Comparison of ENCODE assay signal across 19 cellular contexts in the genomic region with DNA sequence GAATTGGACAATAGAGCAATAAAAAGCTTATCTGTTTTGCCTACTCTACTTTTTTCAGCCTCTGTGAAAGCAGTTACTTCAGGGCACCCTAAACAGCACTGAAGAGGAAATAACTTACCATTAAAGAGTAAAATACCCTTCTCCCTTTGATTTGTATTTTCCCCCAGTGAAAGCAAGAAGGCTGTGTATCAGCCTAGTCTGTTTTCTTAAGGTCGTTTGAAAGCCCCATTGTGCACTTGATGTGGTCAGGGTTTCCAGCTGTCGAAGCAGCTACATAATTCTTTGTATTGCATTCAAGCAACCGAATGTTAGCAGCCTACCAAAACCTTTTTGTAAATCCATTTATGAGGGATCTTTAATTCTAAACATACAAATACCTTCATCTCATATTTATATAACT. TPM values are rescaled to one million over a fixed set of nuclear protein-coding genes. Genes with fewer than 3 reads are reported as not detected.
DNase-seq lines count a peak whose midpoint lies in the region; ATAC-seq, FAIRE-seq and TF ChIP-seq lines count a peak whose summit lies in the region.
"Had no signal": no experiment of that assay in that cellular context is flagged by ENCODE, and none has a peak within 500 bp of the region (broad histone marks: within the 10 kb centered on the region; RNA-seq: fewer than 3 reads in every experiment).

No MANE protein-coding gene starts in this region.

- no peak overlapping the region for H3K23ac ChIP-seq in trophoblast cell (ENCODE audit: low read length)

- H2AK5ac ChIP-seq in trophoblast cell (ENCODE audit: low read length) = no peak overlapping the region

- H4K20me1 ChIP-seq in GM12878 (ENCODE audit: control insufficient read depth, insufficient read depth) = no peaks in the 10 kb centered on the region

- no peak overlapping the region for H2BK5ac ChIP-seq in trophoblast cell (ENCODE audit: low read depth, low read length, poor library complexity)

- intact Hi-C loops in activated CD8-positive, alpha-beta T cell treated with anti-CD3 and anti-CD28 coated beads for 36 hours (cut with micrococcal nuclease) = no loop called here
- intact Hi-C loops in GM12878 (cut with micrococcal nuclease; ENCODE audit: unreplicated experiment) = no loop called here

- no peak overlapping the region for H2BK12ac ChIP-seq in trophoblast cell (ENCODE audit: low read length)

- FAIRE-seq in GM12878 (lab: Jason Lieb, UNC) = no peak
- FAIRE-seq: K562 had no signal

- H2AFZ ChIP-seq in GM12878 (ENCODE audit: control insufficient read depth, low read depth, low read length) (no peak overlapping the region), trophoblast cell (ENCODE audit: insufficient read depth, low read length, poor library complexity) (no peak overlapping the region)

- no peak for TF ChIP-seq POLR2A in GM12878 (IDR thresholded peaks at IDR 0.05; ENCODE audit: low read depth, low read length)
- TF ChIP-seq POLR2A in GM18505 (IDR thresholded peaks at IDR 0.05; ENCODE audit: borderline replicate concordance, extremely low read depth, insufficient read depth, insufficient read length) = no peak

- H3K4me3 ChIP-seq in HUES48 (ENCODE audit: low read depth, low read length) (no peak overlapping the region), GM12878 (no peak overlapping the region), trophoblast cell (ENCODE audit: low read depth, low read length) (no peak overlapping the region)
- H3K4me3 ChIP-seq: K562, SK-N-MC, tibial nerve had no signal

- no peak for TF ChIP-seq CTCF in activated CD8-positive, alpha-beta T cell treated with anti-CD3 and anti-CD28 coated beads for 36 hours (IDR thresholded peaks at IDR 0.05)
- TF ChIP-seq CTCF in GM12878 (IDR thresholded peaks at IDR 0.05 in 2 of 3, conservative IDR thresholded peaks at IDR 0.05 in 1 of 3; ENCODE audit: control insufficient read depth in 2 of 3, extremely low read depth in 1 of 3, insufficient read depth in 1 of 3, low read depth in 3 of 3, low read length in 3 of 3) = no peak

- H3K27me3 ChIP-seq in HUES48 (ENCODE audit: control insufficient read depth, insufficient read depth, low read length) (peaks cover 32% of the 10 kb centered on the region), GM12878 (replicated peaks in 1 of 2; ENCODE audit: control insufficient read depth in 2 of 2, insufficient read depth in 2 of 2, low read length in 1 of 2) (no peaks in the 10 kb centered on the region), trophoblast cell (ENCODE audit: insufficient read depth, low read length) (no peaks in the 10 kb centered on the region)
- H3K27me3 ChIP-seq: tibial nerve had no signal

- no peak overlapping the region for H4K8ac ChIP-seq in trophoblast cell (ENCODE audit: low read depth, low read length)

- H3K4me2 ChIP-seq in GM12878 (ENCODE audit: control insufficient read depth, insufficient read depth) (no peak overlapping the region), trophoblast cell (ENCODE audit: low read length) (no peak overlapping the region)

- H3K27me3 Mint-ChIP-seq in activated CD8-positive, alpha-beta T cell treated with anti-CD3 and anti-CD28 coated beads for 36 hours = peaks cover 1% of the 10 kb centered on the region
- H3K27me3 Mint-ChIP-seq in activated CD8-positive, alpha-beta T cell treated with anti-CD3 and anti-CD28 coated beads, Interleukin-2, amount 10 ng/mL, durations not matched to agents 7 days and 5 days (ENCODE audit: low read depth) = no peaks in the 10 kb centered on the region

- H3K18ac ChIP-seq in trophoblast cell (ENCODE audit: low read length) = no peak overlapping the region

- SMC1A ChIA-PET in GM12878 (lab: Charles Lee; ENCODE audit: uncharacterized antibody, unreplicated experiment) = interaction anchor here (1.0 to 2.1 kb wide), 9 partner anchors 11 to 75 kb away, joined by 3 to 9 read pairs (median 4); no protein-coding TSS in a partner anchor

- no peak overlapping the region for H3K4me3 Mint-ChIP-seq in activated CD8-positive, alpha-beta T cell treated with anti-CD3 and anti-CD28 coated beads for 36 hours
- H3K4me3 Mint-ChIP-seq in activated CD8-positive, alpha-beta T cell treated with anti-CD3 and anti-CD28 coated beads, Interleukin-2, amount 10 ng/mL, durations not matched to agents 7 days and 5 days = no peak overlapping the region
- H3K4me3 Mint-ChIP-seq: dendritic cell treated with granulocyte-macrophage colony-stimulating factor and Interleukin-4, amounts not matched to agents 40 ng/mL and 50 ng/mL, for 4 days; H9; stimulated activated naive B cell treated with anti-CD40 and anti-IgM and Interleukin-4, amounts not matched to agents 10 μg/mL and 1 μg/mL and 100 μg/mL, for 72 hours had no signal

- H3K36me3 ChIP-seq in HUES48 (ENCODE audit: control insufficient read depth, insufficient read depth, low read length) (no peaks in the 10 kb centered on the region), GM12878 (ENCODE audit: control insufficient read depth in 2 of 2, insufficient read depth in 2 of 2, low read length in 1 of 2) (no peaks in the 10 kb centered on the region), trophoblast cell (ENCODE audit: control insufficient read depth in 1 of 2, insufficient read depth in 2 of 2, low read length in 2 of 2) (no peaks in the 10 kb centered on the region)
- H3K36me3 ChIP-seq: tibial nerve had no signal

- H3K9me3 ChIP-seq in HUES48 (ENCODE audit: control insufficient read depth, insufficient read depth, low read length) = no peaks in the 10 kb centered on the region
- H3K9me3 ChIP-seq in GM12878 (replicated peaks; ENCODE audit: control insufficient read depth, insufficient read depth, low read length) = no peaks in the 10 kb centered on the region
- no peaks in the 10 kb centered on the region for H3K9me3 ChIP-seq in trophoblast cell (ENCODE audit: insufficient read depth, low read depth, low read length)
- H3K9me3 ChIP-seq: tibial nerve had no signal

- H3K14ac ChIP-seq in trophoblast cell (ENCODE audit: low read length) = no peak overlapping the region

- H3K4me1 ChIP-seq in HUES48 (ENCODE audit: control insufficient read depth, insufficient read depth, low read length) (peaks cover 27% of the 10 kb centered on the region), GM12878 (ENCODE audit: control insufficient read depth, insufficient read depth, low read length) (no peaks in the 10 kb centered on the region), trophoblast cell (ENCODE audit: control insufficient read depth in 1 of 2, insufficient read depth in 2 of 2, low read length in 2 of 2) (peaks cover 4 to 6% of the 10 kb centered on the region in 2 experiments)
- H3K4me1 ChIP-seq: tibial nerve had no signal

- no peak for TF ChIP-seq EP300 in GM12878 (IDR thresholded peaks at IDR 0.05; ENCODE audit: borderline replicate concordance in 1 of 2, control insufficient read depth in 1 of 2, low read depth in 2 of 2, low read length in 2 of 2)

- H3K36me3 Mint-ChIP-seq in activated CD8-positive, alpha-beta T cell treated with anti-CD3 and anti-CD28 coated beads for 36 hours (ENCODE audit: low read depth) = no peaks in the 10 kb centered on the region
- no peaks in the 10 kb centered on the region for H3K36me3 Mint-ChIP-seq in activated CD8-positive, alpha-beta T cell treated with anti-CD3 and anti-CD28 coated beads, Interleukin-2, amount 10 ng/mL, durations not matched to agents 7 days and 5 days (ENCODE audit: low read depth)
- H3K36me3 Mint-ChIP-seq: stimulated activated naive B cell treated with anti-CD40 and anti-IgM and Interleukin-4, amounts not matched to agents 10 μg/mL and 1 μg/mL and 100 μg/mL, for 72 hours had no signal

- WGBS in GM12878 (ENCODE audit: insufficient coverage, insufficient replicate concordance, low lambda C conversion rate, missing lambda C conversion rate) = 18% methylated on average over 3 of the region's 3 CpGs
- WGBS in trophoblast cell (ENCODE audit: extremely low coverage, insufficient coverage, insufficient read length) = no CpG with 5 or more reads among the region's 3 CpGs

- H2BK120ac ChIP-seq in trophoblast cell (ENCODE audit: insufficient read depth, low read length, poor library complexity) = no peak overlapping the region

- H3K9me3 Mint-ChIP-seq in activated CD8-positive, alpha-beta T cell treated with anti-CD3 and anti-CD28 coated beads for 36 hours = no peaks in the 10 kb centered on the region
- H3K9me3 Mint-ChIP-seq in activated CD8-positive, alpha-beta T cell treated with anti-CD3 and anti-CD28 coated beads, Interleukin-2, amount 10 ng/mL, durations not matched to agents 7 days and 5 days (ENCODE audit: insufficient read depth) = no peaks in the 10 kb centered on the region

- ATAC-seq in activated CD8-positive, alpha-beta T cell treated with anti-CD3 and anti-CD28 coated beads for 36 hours = peak; percentile 55
- no peak for ATAC-seq in activated CD8-positive, alpha-beta T cell treated with anti-CD3 and anti-CD28 coated beads, Interleukin-2, amount 10 ng/mL, durations not matched to agents 7 days and 5 days
- peak; percentile 60 for ATAC-seq in GM12878
- no peak for ATAC-seq in GM18520 (IDR thresholded peaks at IDR 0.05; ENCODE audit: unreplicated experiment)
- no peak for ATAC-seq in HG02623 (IDR thresholded peaks at IDR 0.05; ENCODE audit: unreplicated experiment)
- ATAC-seq in GM18505 (IDR thresholded peaks at IDR 0.05; ENCODE audit: unreplicated experiment) = no peak
- ATAC-seq: K562; stimulated activated naive B cell treated with anti-CD40 and anti-IgM and Interleukin-4, amounts not matched to agents 10 μg/mL and 1 μg/mL and 100 μg/mL, for 72 hours had no signal

- no peak for TF ChIP-seq RAD21 in GM12878 (IDR thresholded peaks at IDR 0.05; ENCODE audit: insufficient read depth, low read depth, low read length)

- RAD21 ChIA-PET in GM12878 (lab: Charles Lee; ENCODE audit: unreplicated experiment) = interaction anchor here (1.0 to 2.6 kb wide), 2 partner anchors 20 to 27 kb away, joined by 3 to 10 read pairs; no protein-coding TSS in a partner anchor

- H3K4ac ChIP-seq in trophoblast cell (ENCODE audit: low read depth, low read length) = no peak overlapping the region

- in situ Hi-C loops in GM12878 (cut with MboI) = no loop called here

- POLR2A ChIA-PET in activated CD8-positive, alpha-beta T cell treated with anti-CD3 and anti-CD28 coated beads for 36 hours (lab: Charles Lee) = no interaction called here
- POLR2A ChIA-PET in activated CD8-positive, alpha-beta T cell treated with anti-CD3 and anti-CD28 coated beads, Interleukin-2, amount 10 ng/mL, durations not matched to agents 7 days and 5 days (lab: Charles Lee) = no interaction called here
- POLR2A ChIA-PET in GM12878 (lab: Charles Lee) = interaction anchor here (0.6 to 1.6 kb wide), 2 partner anchors 75 to 81 kb away, joined by 3 to 11 read pairs; no protein-coding TSS in a partner anchor

- no peaks in the 10 kb centered on the region for H3K79me2 ChIP-seq in GM12878 (ENCODE audit: control insufficient read depth, insufficient read depth, low read length)
- H3K79me2 ChIP-seq in trophoblast cell (ENCODE audit: control insufficient read depth, insufficient read depth, low read length, poor library complexity) = no peaks in the 10 kb centered on the region

- peak; percentile 39 for DNase-seq in activated CD8-positive, alpha-beta T cell treated with anti-CD3 and anti-CD28 coated beads for 36 hours
- DNase-seq in activated CD8-positive, alpha-beta T cell treated with anti-CD3 and anti-CD28 coated beads, Interleukin-2, amount 10 ng/mL, durations not matched to agents 7 days and 5 days = no peak
- DNase-seq in GM12878 (ENCODE audit: low read depth, low spot score) (no peak), trophoblast cell (no peak)
- DNase-seq: ACHN; foreskin fibroblast; H9; NCI-H82; nucleus accumbens; retina; stimulated activated naive B cell treated with anti-CD40 and anti-IgM and Interleukin-4, amounts not matched to agents 10 μg/mL and 1 μg/mL and 100 μg/mL, for 72 hours had no signal

- no peak overlapping the region for H4K12ac ChIP-seq in trophoblast cell (ENCODE audit: low read depth, low read length)

- no peak overlapping the region for H4K91ac ChIP-seq in trophoblast cell (ENCODE audit: low read depth, low read length)

- H3K9ac ChIP-seq in HUES48 (ENCODE audit: low read depth, low read length) (no peak overlapping the region), GM12878 (ENCODE audit: control insufficient read depth, insufficient read depth, low read length) (no peak overlapping the region), trophoblast cell (ENCODE audit: low read length) (no peak overlapping the region)

- no TSS peak for BruUV-seq in GM12878 (replicated peaks; lab: Mats Ljungman, UMichigan)

- peaks cover 16% of the 10 kb centered on the region for H3K4me1 Mint-ChIP-seq in activated CD8-positive, alpha-beta T cell treated with anti-CD3 and anti-CD28 coated beads for 36 hours (ENCODE audit: low read depth)
- no peaks in the 10 kb centered on the region for H3K4me1 Mint-ChIP-seq in activated CD8-positive, alpha-beta T cell treated with anti-CD3 and anti-CD28 coated beads, Interleukin-2, amount 10 ng/mL, durations not matched to agents 7 days and 5 days (ENCODE audit: low read depth)
- H3K4me1 Mint-ChIP-seq: stimulated activated naive B cell treated with anti-CD40 and anti-IgM and Interleukin-4, amounts not matched to agents 10 μg/mL and 1 μg/mL and 100 μg/mL, for 72 hours had no signal

- H3K27ac Mint-ChIP-seq in activated CD8-positive, alpha-beta T cell treated with anti-CD3 and anti-CD28 coated beads for 36 hours = no peak overlapping the region
- H3K27ac Mint-ChIP-seq in activated CD8-positive, alpha-beta T cell treated with anti-CD3 and anti-CD28 coated beads, Interleukin-2, amount 10 ng/mL, durations not matched to agents 7 days and 5 days = no peak overlapping the region
- H3K27ac Mint-ChIP-seq: dendritic cell treated with granulocyte-macrophage colony-stimulating factor and Interleukin-4, amounts not matched to agents 40 ng/mL and 50 ng/mL, for 4 days; H9; stimulated activated naive B cell treated with anti-CD40 and anti-IgM and Interleukin-4, amounts not matched to agents 10 μg/mL and 1 μg/mL and 100 μg/mL, for 72 hours had no signal

- peak overlapping the region; percentile 89 for H3K27ac ChIP-seq in HUES48 (ENCODE audit: low read depth, low read length)
- no peak overlapping the region for H3K27ac ChIP-seq in GM12878 (ENCODE audit: control insufficient read depth, insufficient read depth)
- peak overlapping the region; percentile 6 for H3K27ac ChIP-seq in trophoblast cell (ENCODE audit: low read depth, low read length)
- H3K27ac ChIP-seq: SK-N-MC, tibial nerve had no signal

- CTCF ChIA-PET in activated CD8-positive, alpha-beta T cell treated with anti-CD3 and anti-CD28 coated beads for 36 hours (lab: Charles Lee) = no interaction called here
- CTCF ChIA-PET in activated CD8-positive, alpha-beta T cell treated with anti-CD3 and anti-CD28 coated beads, Interleukin-2, amount 10 ng/mL, durations not matched to agents 7 days and 5 days (lab: Charles Lee) = no interaction called here
- CTCF ChIA-PET in GM12878 (lab: Yijun Ruan, JAX) = no interaction called here

- peaks cover 4% of the 10 kb centered on the region for H3K79me1 ChIP-seq in trophoblast cell (ENCODE audit: low read length)

RNA-seq across cellular contexts. Expression of a gene that starts 1.1 kb away (rescaled TPM):
- not detected for total RNA-seq in activated CD8-positive, alpha-beta T cell treated with anti-CD3 and anti-CD28 coated beads for 36 hours
- not detected for total RNA-seq in activated CD8-positive, alpha-beta T cell treated with anti-CD3 and anti-CD28 coated beads, Interleukin-2, amount 10 ng/mL, durations not matched to agents 7 days and 5 days
- total RNA-seq in GM12878 (2013; cell fraction: nucleolus; rRNA removed) = not detected in 2 replicates
- total RNA-seq in GM12878 (2014; rRNA removed) (not detected in 2 replicates), GM12878 (2014; rRNA removed; fragmentation: Illumina TruSeq; extraction: Trizol) (not detected in 2 replicates), GM12878 (2021) (not detected in 2 replicates)
- polyA plus RNA-seq in GM12878 (2011; ENCODE audit: low read depth) = not detected
- polyA plus RNA-seq in GM12878 (2011; rRNA removed) (not detected in 2 replicates), GM12878 (2014; fragmentation: Illumina TruSeq; extraction: Trizol) (not detected in 2 replicates), GM12878 (2014; fragmentation: Nextera tagmentation; extraction: Ambion mirVana) (not detected), GM12878 (2014; rRNA removed) (not detected in 2 replicates), GM12878 (2016; fragmentation: Nextera tagmentation; extraction: Ambion mirVana) (not detected)
- polyA plus RNA-seq in GM12878 (2011; cell fraction: cytosol; rRNA removed) = not detected in 2 replicates
- polyA plus RNA-seq in GM12878 (2011; cell fraction: nucleus; rRNA removed) = not detected in 2 replicates
- not detected in 2 replicates for polyA plus RNA-seq in GM12878 (2012)
- polyA minus RNA-seq in GM12878 (2011; rRNA and poly(A)+ RNA removed) = not detected in 2 replicates
- polyA minus RNA-seq in GM12878 (2011; cell fraction: cytosol; rRNA and poly(A)+ RNA removed) = not detected in 2 replicates
- not detected in 2 replicates for polyA minus RNA-seq in GM12878 (2011; cell fraction: nucleus; rRNA and poly(A)+ RNA removed)
- polyA plus RNA-seq in trophoblast cell (2013) = not detected in 2 replicates
- total RNA-seq: K562, tibial nerve had no signal
- polyA plus RNA-seq: K562 had no signal

Comparison
In these comparisons a context has a peak if more than half of its experiments do, and no peak if none do; other contexts are left out.
1. ATAC-seq: peak in activated CD8-positive, alpha-beta T cell treated with anti-CD3 and anti-CD28 coated beads for 36 hours (single experiment) and GM12878 (single experiment); none in activated CD8-positive, alpha-beta T cell treated with anti-CD3 and anti-CD28 coated beads, Interleukin-2, amount 10 ng/mL, durations not matched to agents 7 days and 5 days (single experiment), GM18520 (single experiment), HG02623 (single experiment) and GM18505 (single experiment).